ENCODE assay signal across 15 cellular contexts in genomic region chr7:127702253-127702652, GRCh38. TPM values are rescaled to one million over a fixed set of nuclear protein-coding genes. Genes with fewer than 3 reads are reported as not detected.
DNase-seq lines count a peak whose midpoint lies in the region; ATAC-seq and TF ChIP-seq lines count a peak whose summit lies in the region.
"Had no signal": no experiment of that assay in that cellular context is flagged by ENCODE, and none has a peak within 500 bp of the region (broad histone marks: within the 10 kb centered on the region; RNA-seq: fewer than 3 reads in every experiment).

No MANE protein-coding gene starts in this region.

- H3K4me3 ChIP-seq in SK-N-SH (ENCODE audit: low read depth in 2 of 2, low read length in 1 of 2) (no peak overlapping the region), hepatocyte (no peak overlapping the region), psoas muscle (no peak overlapping the region)
- H3K4me3 ChIP-seq: A549 had no signal

- H3K4me1 ChIP-seq in SK-N-SH (ENCODE audit: control insufficient read depth in 1 of 2, insufficient read depth in 2 of 2, low read depth in 1 of 2, low read length in 1 of 2) (peaks cover 7% of the 10 kb centered on the region in 2 experiments; a peak in 3 of 4 replicates), hepatocyte (ENCODE audit: insufficient read depth) (no peaks in the 10 kb centered on the region), psoas muscle (no peaks in the 10 kb centered on the region)
- H3K4me1 ChIP-seq: BE2C had no signal

- H4K20me1 ChIP-seq in SK-N-SH (ENCODE audit: insufficient read depth), result peaks cover 14% of the 10 kb centered on the region
- H4K20me1 ChIP-seq in hepatocyte (ENCODE audit: insufficient read depth, poor library complexity, severe bottlenecking), result peaks cover 32% of the 10 kb centered on the region

- DNase-seq in SK-N-SH (no peak), DMS53 treated with DMSO at 0.1 percent for 48 hours (lab: John Stamatoyannopoulos, UW; ENCODE audit: unreplicated experiment) (peak; percentile 79), hepatocyte (ENCODE audit: low spot score) (peak; percentile 11), anterior cingulate cortex (lab: John Stamatoyannopoulos, UW) (no peak), GM10266 (ENCODE audit: extremely low spot score) (no peak), psoas muscle (no peak)
- DNase-seq: BE2C; CD4-positive, alpha-beta memory T cell; DND-41; GDM1 had no signal

- H3K9me2 ChIP-seq in SK-N-SH, result no peaks in the 10 kb centered on the region
- no peaks in the 10 kb centered on the region for H3K9me2 ChIP-seq in hepatocyte (replicated peaks; ENCODE audit: insufficient read depth)

- CTCF ChIA-PET in SK-N-SH (lab: Yijun Ruan, JAX), result interaction anchor here (1.2 to 19.8 kb wide), 3 partner anchors 9 to 511 kb away, joined by 3 to 444 read pairs (median 3); no protein-coding TSS in a partner anchor

- intact Hi-C loops in psoas muscle (cut with DNase I), result no loop called here

- TF ChIP-seq RAD21 in SK-N-SH (IDR thresholded peaks at IDR 0.05; ENCODE audit: low read length), result no peak

- H3K9me3 ChIP-seq in SK-N-SH (no peaks in the 10 kb centered on the region), hepatocyte (ENCODE audit: low read depth) (no peaks in the 10 kb centered on the region), psoas muscle (no peaks in the 10 kb centered on the region)
- H3K9me3 ChIP-seq: A549, BE2C had no signal

- no peak overlapping the region for H2AFZ ChIP-seq in SK-N-SH (ENCODE audit: low read depth)
- no peak overlapping the region for H2AFZ ChIP-seq in hepatocyte

- no peak overlapping the region for H3K4me2 ChIP-seq in SK-N-SH
- no peak overlapping the region for H3K4me2 ChIP-seq in hepatocyte
- H3K4me2 ChIP-seq: A549 had no signal

- H3K27ac ChIP-seq in SK-N-SH (ENCODE audit: low read depth in 2 of 2, low read length in 1 of 2), result no peak overlapping the region; a peak in 1 of 4 replicates
- peak overlapping the region; percentile 84 for H3K27ac ChIP-seq in VCaP
- no peak overlapping the region for H3K27ac ChIP-seq in hepatocyte
- H3K27ac ChIP-seq in psoas muscle, result no peak overlapping the region
- H3K27ac ChIP-seq: A549, C4-2B had no signal

- POLR2A ChIA-PET in SK-N-SH (lab: Yijun Ruan, JAX), result no interaction called here

- H3K79me2 ChIP-seq in SK-N-SH (ENCODE audit: insufficient read depth) (peaks cover 54% of the 10 kb centered on the region), hepatocyte (peaks cover 39% of the 10 kb centered on the region)

- H3K27me3 ChIP-seq in SK-N-SH (ENCODE audit: insufficient read depth) (no peaks in the 10 kb centered on the region), hepatocyte (no peaks in the 10 kb centered on the region), psoas muscle (ENCODE audit: insufficient read depth in 3 of 3, low read length in 2 of 3) (no peaks in the 10 kb centered on the region)
- H3K27me3 ChIP-seq: BE2C had no signal

- no peak for TF ChIP-seq CTCF in SK-N-SH (IDR thresholded peaks at IDR 0.05)
- no peak for TF ChIP-seq CTCF in VCaP (conservative IDR thresholded peaks at IDR 0.05)
- no peak for TF ChIP-seq CTCF in hepatocyte (IDR thresholded peaks at IDR 0.05; ENCODE audit: poor library complexity)
- TF ChIP-seq CTCF in GM10266 (IDR thresholded peaks at IDR 0.05; ENCODE audit: control insufficient read depth, insufficient read depth, low read depth, missing control alignments), result no peak
- TF ChIP-seq CTCF in psoas muscle (IDR thresholded peaks at IDR 0.05), result no peak

- TF ChIP-seq EP300 in SK-N-SH (IDR thresholded peaks at IDR 0.05; ENCODE audit: borderline replicate concordance in 1 of 2, low read depth in 1 of 2, low read length in 1 of 2), result no peak

- H3F3A ChIP-seq in SK-N-SH (replicated peaks; ENCODE audit: insufficient read depth), result peaks cover 9% of the 10 kb centered on the region

- ATAC-seq in SK-N-SH treated with all-trans-retinoic acid at 6 μM for 48 hours, result peak; percentile 15; the same call in 1 of the 3 replicates
- ATAC-seq in psoas muscle, result no peak
- ATAC-seq: A549, HCT116 had no signal

- H3K9ac ChIP-seq in SK-N-SH, result no peak overlapping the region

- WGBS in SK-N-SH (ENCODE audit: low lambda C conversion rate), result 92% methylated on average over 5 of the region's 5 CpGs
- 72% methylated on average over 5 of the region's 5 CpGs for WGBS in hepatocyte (ENCODE audit: low lambda C conversion rate, missing lambda C conversion rate)
- 94 to 96% (median 96%) methylated on average over 5 of the region's 5 CpGs for WGBS in psoas muscle, 3 donors

- H3K36me3 ChIP-seq in SK-N-SH (replicated peaks in 1 of 2; ENCODE audit: control insufficient read depth in 1 of 2, insufficient read depth in 2 of 2, low read length in 1 of 2), result peaks cover 84 to 85% of the 10 kb centered on the region in 2 experiments
- peaks cover 11% of the 10 kb centered on the region for H3K36me3 ChIP-seq in hepatocyte (replicated peaks; ENCODE audit: insufficient read depth, low read depth)
- H3K36me3 ChIP-seq in psoas muscle (ENCODE audit: insufficient read depth in 1 of 2, low read depth in 1 of 2), result peaks cover 18 to 85% of the 10 kb centered on the region in 2 donors

TF ChIP-seq in SK-N-SH treated with all-trans-retinoic acid at 6 μM for 48 hours, 23 proteins besides CTCF, POLR2A, EP300 and RAD21 (continues in another document):
- no peak for TF ChIP-seq TOX (CRISPR knock-in tag; IDR thresholded peaks at IDR 0.05; ENCODE audit: borderline replicate concordance)
- TF ChIP-seq, protein P1, sequence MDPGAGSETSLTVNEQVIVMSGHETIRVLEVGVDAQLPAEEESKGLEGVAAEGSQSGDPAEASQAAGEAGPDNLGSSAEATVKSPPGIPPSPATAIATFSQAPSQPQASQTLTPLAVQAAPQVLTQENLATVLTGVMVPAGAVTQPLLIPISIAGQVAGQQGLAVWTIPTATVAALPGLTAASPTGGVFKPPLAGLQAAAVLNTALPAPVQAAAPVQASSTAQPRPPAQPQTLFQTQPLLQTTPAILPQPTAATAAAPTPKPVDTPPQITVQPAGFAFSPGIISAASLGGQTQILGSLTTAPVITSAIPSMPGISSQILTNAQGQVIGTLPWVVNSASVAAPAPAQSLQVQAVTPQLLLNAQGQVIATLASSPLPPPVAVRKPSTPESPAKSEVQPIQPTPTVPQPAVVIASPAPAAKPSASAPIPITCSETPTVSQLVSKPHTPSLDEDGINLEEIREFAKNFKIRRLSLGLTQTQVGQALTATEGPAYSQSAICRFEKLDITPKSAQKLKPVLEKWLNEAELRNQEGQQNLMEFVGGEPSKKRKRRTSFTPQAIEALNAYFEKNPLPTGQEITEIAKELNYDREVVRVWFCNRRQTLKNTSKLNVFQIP (CRISPR knock-in tag; IDR thresholded peaks at IDR 0.05; ENCODE audit: borderline replicate concordance, low read depth), result no peak
- TF ChIP-seq ESRRG (CRISPR knock-in tag; IDR thresholded peaks at IDR 0.05), result no peak

TF ChIP-seq in SK-N-SH, 30 proteins besides CTCF, POLR2A, EP300 and RAD21 (continues in another document):
- TF ChIP-seq FOSL2 (IDR thresholded peaks at IDR 0.05; ENCODE audit: borderline replicate concordance, low read depth) (no peak), JUND (IDR thresholded peaks at IDR 0.05) (no peak), FOXJ3 (CRISPR knock-in tag; IDR thresholded peaks at IDR 0.05) (no peak), RXRA (IDR thresholded peaks at IDR 0.05; ENCODE audit: borderline replicate concordance, low read depth) (no peak), GABPA (IDR thresholded peaks at IDR 0.05; ENCODE audit: low read depth) (no peak), YY1 (IDR thresholded peaks at IDR 0.05; ENCODE audit: low read depth) (no peak), RFX5 (IDR thresholded peaks at IDR 0.05; ENCODE audit: low read length) (no peak), CHD2 (IDR thresholded peaks at IDR 0.05; ENCODE audit: low read length, partially characterized antibody) (no peak), ZBTB33 (IDR thresholded peaks at IDR 0.05; ENCODE audit: borderline replicate concordance, low read depth) (no peak), EZH2phosphoT487 (IDR thresholded peaks at IDR 0.05; ENCODE audit: borderline replicate concordance, low read depth) (no peak), MXI1 (IDR thresholded peaks at IDR 0.05; ENCODE audit: low read depth, low read length) (no peak), SIN3A (IDR thresholded peaks at IDR 0.05; ENCODE audit: borderline replicate concordance, low read depth, low read length) (no peak), TEAD4 (IDR thresholded peaks at IDR 0.05; ENCODE audit: borderline replicate concordance, insufficient read depth) (no peak), MEF2A (IDR thresholded peaks at IDR 0.05; ENCODE audit: borderline replicate concordance, low read depth) (no peak)
- TF ChIP-seq, protein P2, sequence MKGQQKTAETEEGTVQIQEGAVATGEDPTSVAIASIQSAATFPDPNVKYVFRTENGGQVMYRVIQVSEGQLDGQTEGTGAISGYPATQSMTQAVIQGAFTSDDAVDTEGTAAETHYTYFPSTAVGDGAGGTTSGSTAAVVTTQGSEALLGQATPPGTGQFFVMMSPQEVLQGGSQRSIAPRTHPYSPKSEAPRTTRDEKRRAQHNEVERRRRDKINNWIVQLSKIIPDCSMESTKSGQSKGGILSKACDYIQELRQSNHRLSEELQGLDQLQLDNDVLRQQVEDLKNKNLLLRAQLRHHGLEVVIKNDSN (IDR thresholded peaks at IDR 0.05; ENCODE audit: borderline replicate concordance, low read depth), result no peak

RNA-seq across cellular contexts. Expression of gene SND1, which starts 50.3 kb away (rescaled TPM):
- polyA plus RNA-seq in SK-N-SH (2012; rRNA removed), result 165 and 168 TPM in 2 replicates
- polyA plus RNA-seq in SK-N-SH (2012; cell fraction: cytosol; rRNA removed), result 112 and 138 TPM in 2 replicates
- 126 and 165 TPM in 2 replicates for polyA plus RNA-seq in SK-N-SH (2012; cell fraction: nucleus; rRNA removed)
- total RNA-seq in hepatocyte, result 200 and 205 TPM in 2 replicates
- polyA plus RNA-seq in hepatocyte, result 130 and 141 TPM in 2 replicates
- 10 to 100 TPM; 46.2 to 71.6 (median 53.4) TPM for total RNA-seq in psoas muscle
- 10 to 100 TPM; 29.2 to 72.8 (median 35.1) TPM for polyA plus RNA-seq in psoas muscle

Comparison
In these comparisons a context has a peak if more than half of its experiments do, and no peak if none do; other contexts are left out.
1. DNase-seq: peak in DMS53 treated with DMSO at 0.1 percent for 48 hours (single experiment) and hepatocyte (single experiment); none in SK-N-SH (single experiment), anterior cingulate cortex (0 of 58), GM10266 (single experiment) and psoas muscle (0 of 2).